In the genomic region with DNA sequence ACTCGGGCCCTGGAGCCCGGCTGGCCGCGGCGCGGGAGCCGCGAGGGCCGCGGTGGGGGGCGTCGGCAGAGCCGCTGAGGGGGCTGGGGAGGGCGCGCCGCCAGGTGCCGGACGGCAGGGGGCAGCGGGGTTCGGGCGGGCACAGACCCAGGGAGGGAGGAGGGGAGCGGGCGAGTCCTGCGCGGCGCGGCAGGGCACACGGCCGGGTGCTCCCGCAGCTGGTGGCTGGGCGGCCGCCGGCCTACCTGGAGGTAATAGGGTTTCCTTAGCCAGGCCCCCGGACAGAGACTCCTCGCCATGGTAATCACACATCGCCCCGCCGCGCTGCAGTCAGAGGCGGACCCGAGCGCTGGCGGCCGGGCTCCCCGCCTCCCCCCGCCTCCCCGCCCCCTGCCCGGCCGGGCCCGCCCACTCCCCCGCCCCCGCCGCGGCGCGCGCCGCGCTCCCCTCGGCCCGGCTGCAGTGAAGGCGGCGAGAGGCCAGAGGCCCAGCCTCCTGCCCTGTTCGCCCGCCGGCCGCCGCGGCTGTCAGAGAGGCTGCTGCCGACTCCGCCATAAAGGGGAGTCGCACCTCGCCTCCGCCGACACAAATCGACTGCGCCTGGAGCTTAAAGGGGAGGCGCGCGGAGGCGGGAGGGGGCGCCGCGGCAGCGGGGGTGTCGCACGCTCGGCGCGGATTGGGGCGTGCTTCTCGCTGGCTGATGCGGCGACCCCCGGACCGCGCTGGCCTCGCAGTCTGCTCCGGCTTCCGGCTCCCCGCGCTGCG, we compare ENCODE assay signal across 8 cellular contexts. TPM values are rescaled to one million over a fixed set of nuclear protein-coding genes. Genes with fewer than 3 reads are reported as not detected.
A peak's percentile ranks its signal among the peaks of the same experiment; 100 is the strongest.
DNase-seq lines count a peak whose midpoint lies in the region; ATAC-seq and TF ChIP-seq lines count a peak whose summit lies in the region.

A gene (minus strand): TSS at position 332 of the 765 bp plus-strand sequence. CDS start 33 bp downstream, at position 299.

- H3K4me1 ChIP-seq in HUES6 (ENCODE audit: control insufficient read depth, insufficient read depth, low read length) = peaks cover 13% of the 10 kb centered on the region
- H3K4me1 ChIP-seq in neuronal stem cell (ENCODE audit: control insufficient read depth in 2 of 2, insufficient read depth in 1 of 2, low read depth in 1 of 2, low read length in 2 of 2) = peaks cover 0 to 2% of the 10 kb centered on the region in 2 donors
- H3K4me1 ChIP-seq in subcutaneous abdominal adipose tissue (ENCODE audit: control insufficient read depth in 5 of 5, insufficient read depth in 5 of 5, low read length in 5 of 5) = peaks cover 4 to 26% (median 19%) of the 10 kb centered on the region in 5 donors

- peak within 1 kb of the TSS; percentile 86 for H3K23ac ChIP-seq in neuronal stem cell (ENCODE audit: low read depth, low read length, poor library complexity)

- no peak within 1 kb of the TSS for H4K8ac ChIP-seq in neuronal stem cell (ENCODE audit: low read depth, low read length)

- H3K18ac ChIP-seq in neuronal stem cell (ENCODE audit: low read length) = peak within 1 kb of the TSS; percentile 97

- H2AFZ ChIP-seq in neuronal stem cell (ENCODE audit: low read length) = peak within 1 kb of the TSS; percentile 99

- H2BK15ac ChIP-seq in neuronal stem cell (ENCODE audit: low read length) = peak within 1 kb of the TSS; percentile 62

- H3K14ac ChIP-seq in neuronal stem cell (ENCODE audit: low read length) = no peak within 1 kb of the TSS

- H3K9me3 ChIP-seq in HUES6 (ENCODE audit: control insufficient read depth, insufficient read depth, low read depth, low read length) (no peaks in the 10 kb centered on the region), neuronal stem cell (replicated peaks in 1 of 2; ENCODE audit: control insufficient read depth in 2 of 2, insufficient read depth in 1 of 2, low read depth in 1 of 2, low read length in 2 of 2) (no peaks in the 10 kb centered on the region), subcutaneous abdominal adipose tissue (ENCODE audit: control insufficient read depth in 5 of 5, low read length in 5 of 5) (no peaks in the 10 kb centered on the region)

- H3K27me3 ChIP-seq in HUES6 (ENCODE audit: control insufficient read depth, insufficient read depth, low read length) (no peaks in the 10 kb centered on the region), neuronal stem cell (ENCODE audit: control insufficient read depth in 3 of 3, insufficient read depth in 3 of 3, low read depth in 1 of 3, low read length in 3 of 3) (peaks cover 0 to 67% (median 0%) of the 10 kb centered on the region in 3 experiments), subcutaneous abdominal adipose tissue (ENCODE audit: control insufficient read depth in 5 of 5, insufficient read depth in 4 of 5, low read length in 5 of 5) (no peaks in the 10 kb centered on the region)

- H3K36me3 ChIP-seq in HUES6 (ENCODE audit: control insufficient read depth, insufficient read depth, low read length) (no peaks in the 10 kb centered on the region), neuronal stem cell (replicated peaks in 1 of 2; ENCODE audit: control insufficient read depth in 2 of 2, insufficient read depth in 2 of 2, low read length in 2 of 2) (no peaks in the 10 kb centered on the region), subcutaneous abdominal adipose tissue (ENCODE audit: control insufficient read depth in 5 of 5, insufficient read depth in 5 of 5, low read length in 5 of 5) (peaks cover 0 to 4% (median 0%) of the 10 kb centered on the region in 5 donors)

- peak within 1 kb of the TSS; percentile 32 for H2BK120ac ChIP-seq in neuronal stem cell (ENCODE audit: low read depth, low read length)

- ATAC-seq in GM21390 (IDR thresholded peaks at IDR 0.05; ENCODE audit: unreplicated experiment) = peak; percentile 39

- no CpG with 5 or more reads among the region's 103 CpGs for WGBS in neuronal stem cell (ENCODE audit: extremely low coverage in 2 of 2, insufficient read length in 2 of 2, insufficient replicate concordance in 1 of 2), 2 donors

- H3K79me1 ChIP-seq in neuronal stem cell (ENCODE audit: low read depth, low read length) = no peaks in the 10 kb centered on the region

- peak within 1 kb of the TSS; percentile 40 for H2AK5ac ChIP-seq in neuronal stem cell (ENCODE audit: low read depth, low read length)

- peak within 1 kb of the TSS; percentile 98 for H3K9ac ChIP-seq in HUES6 (ENCODE audit: low read length)
- peak within 1 kb of the TSS; percentile 93 for H3K9ac ChIP-seq in neuronal stem cell (ENCODE audit: low read depth, low read length, poor library complexity)
- H3K9ac ChIP-seq in subcutaneous abdominal adipose tissue (ENCODE audit: low read length in 5 of 5) = peak within 1 kb of the TSS; percentile 79 to 96 (median 84)

- peak within 1 kb of the TSS; percentile 38 for H4K91ac ChIP-seq in neuronal stem cell (ENCODE audit: low read depth, low read length, poor library complexity)

- TF ChIP-seq CTCF in RWPE1 (conservative IDR thresholded peaks at IDR 0.05; ENCODE audit: low read depth) (no peak), fibroblast of villous mesenchyme (IDR thresholded peaks at IDR 0.05; ENCODE audit: insufficient read depth, low read depth, low read length) (no peak)

- DNase-seq in DMS 273 (lab: John Stamatoyannopoulos, UW; ENCODE audit: unreplicated experiment) (peak; percentile 92), RWPE1 (ENCODE audit: low spot score) (peak; percentile 67), fibroblast of villous mesenchyme (ENCODE audit: low read depth) (peak; percentile 74), neuronal stem cell (ENCODE audit: low spot score) (peak; percentile 82)
- DNase-seq in activated effector memory CD4-positive, alpha-beta T cell treated with anti-CD3 and anti-CD28 coated beads, Interleukin-2, amount 50 U/mL, for 16 hours = peak; percentile 90

- CTCF ChIA-PET in RWPE1 (lab: Yijun Ruan, JAX) = interaction anchor here (0.6 to 4.5 kb wide), 9 partner anchors 11 to 102 kb away, joined by 3 to 25 read pairs (median 6); no protein-coding TSS in a partner anchor

- H3K4me3 ChIP-seq in HUES6 (ENCODE audit: low read depth, low read length) (peak within 1 kb of the TSS; percentile 90), fibroblast of villous mesenchyme (ENCODE audit: low read depth, low read length) (peak within 1 kb of the TSS; percentile 77), neuronal stem cell (ENCODE audit: low read length in 2 of 2) (peak within 1 kb of the TSS; percentile 80 to 91), subcutaneous abdominal adipose tissue (ENCODE audit: low read depth in 1 of 5, low read length in 5 of 5) (peak within 1 kb of the TSS; percentile 83 to 96 (median 89))

- no peak within 1 kb of the TSS for H2BK12ac ChIP-seq in neuronal stem cell (ENCODE audit: low read length)

- POLR2A ChIA-PET in RWPE1 (lab: Yijun Ruan, JAX; ENCODE audit: low non-redundant PET) = interaction anchor here (0.8 kb wide), 1 partner anchor 130 kb away, joined by 4 read pairs; a partner anchor contains a TSS

- peak within 1 kb of the TSS; percentile 94 for H3K4me2 ChIP-seq in neuronal stem cell (ENCODE audit: insufficient read depth, low read length, poor library complexity, severe bottlenecking)

- H2BK5ac ChIP-seq in neuronal stem cell (ENCODE audit: low read length) = peak within 1 kb of the TSS; percentile 69

- no peak within 1 kb of the TSS for H3K4ac ChIP-seq in neuronal stem cell (ENCODE audit: low read length)

- H3K27ac ChIP-seq in HUES6 (ENCODE audit: low read depth, low read length) = peak within 1 kb of the TSS; percentile 77; the same call in 1 of the 2 replicates
- peak within 1 kb of the TSS; percentile 94 for H3K27ac ChIP-seq in RWPE1
- H3K27ac ChIP-seq in neuronal stem cell (replicated peaks; ENCODE audit: low read length) = peak within 1 kb of the TSS; percentile 64
- H3K27ac ChIP-seq in subcutaneous abdominal adipose tissue (ENCODE audit: low read depth, low read length) = peak within 1 kb of the TSS; percentile 88

RNA-seq across cellular contexts. Expression of the gene that starts here (rescaled TPM):
- 19.0 and 39.3 TPM in 2 replicates for total RNA-seq in fibroblast of villous mesenchyme
- polyA plus RNA-seq in neuronal stem cell (2013, experiment 1 of 2) = 2.8 TPM
- polyA plus RNA-seq in neuronal stem cell (2013, experiment 2 of 2) = 3.0 TPM

Comparison
In these comparisons a context has a peak if more than half of its experiments do, and no peak if none do; other contexts are left out.
1. Peak in every context shown above with its lines: DNase-seq, ATAC-seq, H3K4me3 ChIP-seq and H3K27ac ChIP-seq.